ENCODE assay signal across 2 cellular contexts in genomic region chr17:27521281-27522027, GRCh38.
TF ChIP-seq lines count a peak whose summit lies in the region.

No MANE protein-coding gene starts in this region.

TF ChIP-seq in IMR-90, 13 proteins besides CTCF, POLR2A, EP300 and RAD21 (continued from another document):
- no peak for TF ChIP-seq ELK1 (IDR thresholded peaks at IDR 0.05; ENCODE audit: borderline replicate concordance, low read depth, low read length)

TF ChIP-seq in GM23338, 12 proteins besides CTCF, POLR2A, EP300 and RAD21 (continued from another document):
- TF ChIP-seq ZNF462 (CRISPR knock-in tag; IDR thresholded peaks at IDR 0.05) (no peak), CREB1 (CRISPR knock-in tag; IDR thresholded peaks at IDR 0.05; ENCODE audit: low read depth) (no peak), POLR2AphosphoS5 (IDR thresholded peaks at IDR 0.05; ENCODE audit: low read depth) (no peak), REST (IDR thresholded peaks at IDR 0.05; ENCODE audit: unreplicated experiment) (no peak), EZH2 (IDR thresholded peaks at IDR 0.05; ENCODE audit: low read depth, unreplicated experiment) (no peak), EZH2phosphoT487 (IDR thresholded peaks at IDR 0.05; ENCODE audit: unreplicated experiment) (no peak), STAT1 (IDR thresholded peaks at IDR 0.05; ENCODE audit: unreplicated experiment) (no peak), JUNB (IDR thresholded peaks at IDR 0.05; ENCODE audit: unreplicated experiment) (no peak)
